8 cellular contexts compared by ENCODE assay signal in genomic region chr17:50094243-50094752, GRCh38. TPM values are rescaled to one million over a fixed set of nuclear protein-coding genes. Genes with fewer than 3 reads are reported as not detected.
DNase-seq lines count a peak whose midpoint lies in the region; ATAC-seq, FAIRE-seq and TF ChIP-seq lines count a peak whose summit lies in the region.

No MANE protein-coding gene starts in this region.

- no peak for FAIRE-seq in D721Med (lab: Jason Lieb, UNC)

- peak overlapping the region; percentile 94 for H3K27ac ChIP-seq in caudate nucleus (ENCODE audit: low read depth, low read length)

- H3K4me3 Mint-ChIP-seq in WTC11, result peak overlapping the region; percentile 97

- ATAC-seq in HG02798 (IDR thresholded peaks at IDR 0.05; ENCODE audit: poor library complexity, unreplicated experiment) (peak; percentile 35), WTC11 (peak; percentile 40), GM19467 (IDR thresholded peaks at IDR 0.05; ENCODE audit: unreplicated experiment) (no peak)

- no peaks in the 10 kb centered on the region for H3K36me3 Mint-ChIP-seq in WTC11

- H3K9me3 Mint-ChIP-seq in WTC11, result no peaks in the 10 kb centered on the region

- H3K27ac Mint-ChIP-seq in WTC11, result peak overlapping the region; percentile 25; the same call in 1 of the 2 replicates

- H3K27me3 Mint-ChIP-seq in WTC11 (ENCODE audit: low read depth), result no peaks in the 10 kb centered on the region

- H3K4me1 Mint-ChIP-seq in WTC11, result peaks cover 6% of the 10 kb centered on the region

- CTCF ChIA-PET in WTC11 (lab: Charles Lee), result interaction anchor here (0.6 to 5.4 kb wide), 73 partner anchors 9 to 850 kb away, joined by 3 to 118 read pairs (median 6); partner anchors contain the start of genes DLX3, ITGA3, SAMD14 and TMEM92

- peak; percentile 89 for DNase-seq in D721Med (ENCODE audit: insufficient read length, low spot score)
- DNase-seq in NCI-H2196 (lab: John Stamatoyannopoulos, UW; ENCODE audit: unreplicated experiment), result peak; percentile 92
- DNase-seq in WTC11 (ENCODE audit: low spot score), result peak; percentile 93
- DNase-seq in caudate nucleus (lab: John Stamatoyannopoulos, UW), result peak in 60 of 61 donors; percentile 50 to 96 (median 83)
- peak; percentile 78 for DNase-seq in iris pigment epithelial cell (ENCODE audit: low read depth)
- peak; percentile 85 for DNase-seq in smooth muscle cell of the brain vasculature (ENCODE audit: low read depth, low spot score)

- POLR2A ChIA-PET in WTC11 (lab: Charles Lee), result interaction anchor here (0.7 to 1.7 kb wide), 6 partner anchors 18 to 942 kb away, joined by 3 to 7 read pairs (median 4); no protein-coding TSS in a partner anchor

- TF ChIP-seq CTCF in D721Med (IDR thresholded peaks at IDR 0.05; ENCODE audit: insufficient read depth, missing control alignments), result peak; percentile 88
- TF ChIP-seq CTCF in WTC11 (IDR thresholded peaks at IDR 0.05), result peak; percentile 96

TF ChIP-seq in WTC11, 78 proteins besides CTCF, POLR2A, EP300 and RAD21:
- TF ChIP-seq RELA (CRISPR knock-in tag; IDR thresholded peaks at IDR 0.05; ENCODE audit: borderline replicate concordance) (no peak), GABPB1 (CRISPR knock-in tag; IDR thresholded peaks at IDR 0.05) (peak; percentile 32; the same call in 1 of the 2 replicates), HMGXB4 (CRISPR knock-in tag; IDR thresholded peaks at IDR 0.05) (peak; percentile 24; the same call in 1 of the 2 replicates), OVOL2 (CRISPR knock-in tag; IDR thresholded peaks at IDR 0.05; ENCODE audit: borderline replicate concordance) (no peak)

RNA-seq across cellular contexts. Expression of gene PDK2, which starts 0.9 kb away (rescaled TPM):
- total RNA-seq in WTC11 (2021), result 16.6 to 21.3 TPM (median 19.8 TPM) in 3 replicates

RNA-seq across cellular contexts. Expression of gene SAMD14, which starts 35.7 kb away (rescaled TPM):
- total RNA-seq in WTC11 (2021), result 4.5 to 6.0 TPM (median 5.9 TPM) in 3 replicates

RNA-seq across cellular contexts. Expression of gene ITGA3, which starts 38.4 kb away (rescaled TPM):
- 35.3 to 44.2 TPM (median 35.5 TPM) in 3 replicates for total RNA-seq in WTC11 (2021)

RNA-seq across cellular contexts. Expression of gene PPP1R9B, which starts 56.2 kb away (rescaled TPM):
- total RNA-seq in WTC11 (2021), result 20.4 to 21.7 TPM (median 20.6 TPM) in 3 replicates
